ENCODE assay signal across 1 cellular context in genomic region chr12:107092669-107093546, GRCh38.
TF ChIP-seq lines count a peak whose summit lies in the region.

No MANE protein-coding gene starts in this region.

TF ChIP-seq in K562, 482 proteins besides CTCF, POLR2A, EP300 and RAD21 (continued from another document and continues in another):
- TF ChIP-seq ZNF277 (CRISPR knock-in tag; IDR thresholded peaks at IDR 0.05; ENCODE audit: borderline replicate concordance) (no peak), ARID2 (IDR thresholded peaks at IDR 0.05) (0 out of 2 replicates have a peak, but pooled peaks have one; percentile 5), CC2D1A (IDR thresholded peaks at IDR 0.05) (no peak), C11orf30 (IDR thresholded peaks at IDR 0.05; ENCODE audit: low read depth) (no peak), CUX1 (CRISPR knock-in tag; IDR thresholded peaks at IDR 0.05) (no peak), RHOXF2B (CRISPR knock-in tag; conservative IDR thresholded peaks at IDR 0.05) (no peak), NR2C1 (IDR thresholded peaks at IDR 0.05) (no peak), NR2C1 (tag; IDR thresholded peaks at IDR 0.05) (no peak), HOXB6 (CRISPR knock-in tag; IDR thresholded peaks at IDR 0.05; ENCODE audit: borderline replicate concordance) (no peak), CEBPZ (IDR thresholded peaks at IDR 0.05; ENCODE audit: borderline replicate concordance, low read depth, low read length) (no peak), RFX1 (IDR thresholded peaks at IDR 0.05) (no peak), ZNF263 (CRISPR knock-in tag; IDR thresholded peaks at IDR 0.05; ENCODE audit: borderline replicate concordance) (no peak), ATF1 (CRISPR knock-in tag; IDR thresholded peaks at IDR 0.05) (no peak), ATF1 (tag; IDR thresholded peaks at IDR 0.05) (no peak), ZNF217 (CRISPR knock-in tag; IDR thresholded peaks at IDR 0.05) (no peak), SMC3 (conservative IDR thresholded peaks at IDR 0.05; ENCODE audit: insufficient read depth, low read depth, low read length) (no peak), SMAD1 (IDR thresholded peaks at IDR 0.05; ENCODE audit: low read depth, low read length, partially characterized antibody) (peak; percentile 35), NFRKB (IDR thresholded peaks at IDR 0.05; ENCODE audit: low read depth) (no peak), POLR2H (tag; IDR thresholded peaks at IDR 0.05; ENCODE audit: low read depth) (no peak), CREB3L1 (IDR thresholded peaks at IDR 0.05; ENCODE audit: borderline replicate concordance, low read depth) (peak; percentile 61; the same call in 1 of the 2 replicates), RAD51 (IDR thresholded peaks at IDR 0.05; ENCODE audit: borderline replicate concordance, low read depth) (no peak), STAT5A (IDR thresholded peaks at IDR 0.05; ENCODE audit: borderline replicate concordance, low read length) (no peak), IRF1 (CRISPR knock-in tag; IDR thresholded peaks at IDR 0.05; ENCODE audit: borderline replicate concordance) (no peak), HLTF (IDR thresholded peaks at IDR 0.05) (no peak), RBM17 (IDR thresholded peaks at IDR 0.05; ENCODE audit: borderline replicate concordance, low read depth, low read length) (no peak), JUNB (CRISPR knock-in tag; conservative IDR thresholded peaks at IDR 0.05) (no peak), HDAC6 (IDR thresholded peaks at IDR 0.05; ENCODE audit: low read depth, low read length) (no peak), HDAC8 (tag; IDR thresholded peaks at IDR 0.05) (no peak), ZNF212 (CRISPR knock-in tag; IDR thresholded peaks at IDR 0.05) (no peak), ZNF253 (CRISPR knock-in tag; conservative IDR thresholded peaks at IDR 0.05) (0 out of 2 replicates have a peak, but pooled peaks have one; percentile 15), ZFP91 (CRISPR knock-in tag; IDR thresholded peaks at IDR 0.05) (no peak), NUFIP1 (IDR thresholded peaks at IDR 0.05; ENCODE audit: partially characterized antibody) (no peak), SNRNP70 (optimal IDR thresholded peaks at IDR 0.05; ENCODE audit: low read depth, low read length) (no peak), ZNF76 (CRISPR knock-in tag; IDR thresholded peaks at IDR 0.05; ENCODE audit: borderline replicate concordance) (no peak), GTF2E2 (tag; IDR thresholded peaks at IDR 0.05) (0 out of 2 replicates have a peak, but pooled peaks have one; percentile 55), ZZZ3 (IDR thresholded peaks at IDR 0.05) (no peak), E4F1 (CRISPR knock-in tag; IDR thresholded peaks at IDR 0.05; ENCODE audit: borderline replicate concordance) (no peak)
- TF ChIP-seq, protein P1, sequence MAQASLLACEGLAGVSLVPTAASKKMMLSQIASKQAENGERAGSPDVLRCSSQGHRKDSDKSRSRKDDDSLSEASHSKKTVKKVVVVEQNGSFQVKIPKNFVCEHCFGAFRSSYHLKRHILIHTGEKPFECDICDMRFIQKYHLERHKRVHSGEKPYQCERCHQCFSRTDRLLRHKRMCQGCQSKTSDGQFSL (CRISPR knock-in tag; IDR thresholded peaks at IDR 0.05), result no peak; the same call in 1 of the 2 replicates
- TF ChIP-seq, protein P1 (tag; IDR thresholded peaks at IDR 0.05), result no peak
- TF ChIP-seq, protein P2, sequence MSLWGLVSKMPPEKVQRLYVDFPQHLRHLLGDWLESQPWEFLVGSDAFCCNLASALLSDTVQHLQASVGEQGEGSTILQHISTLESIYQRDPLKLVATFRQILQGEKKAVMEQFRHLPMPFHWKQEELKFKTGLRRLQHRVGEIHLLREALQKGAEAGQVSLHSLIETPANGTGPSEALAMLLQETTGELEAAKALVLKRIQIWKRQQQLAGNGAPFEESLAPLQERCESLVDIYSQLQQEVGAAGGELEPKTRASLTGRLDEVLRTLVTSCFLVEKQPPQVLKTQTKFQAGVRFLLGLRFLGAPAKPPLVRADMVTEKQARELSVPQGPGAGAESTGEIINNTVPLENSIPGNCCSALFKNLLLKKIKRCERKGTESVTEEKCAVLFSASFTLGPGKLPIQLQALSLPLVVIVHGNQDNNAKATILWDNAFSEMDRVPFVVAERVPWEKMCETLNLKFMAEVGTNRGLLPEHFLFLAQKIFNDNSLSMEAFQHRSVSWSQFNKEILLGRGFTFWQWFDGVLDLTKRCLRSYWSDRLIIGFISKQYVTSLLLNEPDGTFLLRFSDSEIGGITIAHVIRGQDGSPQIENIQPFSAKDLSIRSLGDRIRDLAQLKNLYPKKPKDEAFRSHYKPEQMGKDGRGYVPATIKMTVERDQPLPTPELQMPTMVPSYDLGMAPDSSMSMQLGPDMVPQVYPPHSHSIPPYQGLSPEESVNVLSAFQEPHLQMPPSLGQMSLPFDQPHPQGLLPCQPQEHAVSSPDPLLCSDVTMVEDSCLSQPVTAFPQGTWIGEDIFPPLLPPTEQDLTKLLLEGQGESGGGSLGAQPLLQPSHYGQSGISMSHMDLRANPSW (CRISPR knock-in tag; IDR thresholded peaks at IDR 0.05), result no peak
- TF ChIP-seq, protein P3, sequence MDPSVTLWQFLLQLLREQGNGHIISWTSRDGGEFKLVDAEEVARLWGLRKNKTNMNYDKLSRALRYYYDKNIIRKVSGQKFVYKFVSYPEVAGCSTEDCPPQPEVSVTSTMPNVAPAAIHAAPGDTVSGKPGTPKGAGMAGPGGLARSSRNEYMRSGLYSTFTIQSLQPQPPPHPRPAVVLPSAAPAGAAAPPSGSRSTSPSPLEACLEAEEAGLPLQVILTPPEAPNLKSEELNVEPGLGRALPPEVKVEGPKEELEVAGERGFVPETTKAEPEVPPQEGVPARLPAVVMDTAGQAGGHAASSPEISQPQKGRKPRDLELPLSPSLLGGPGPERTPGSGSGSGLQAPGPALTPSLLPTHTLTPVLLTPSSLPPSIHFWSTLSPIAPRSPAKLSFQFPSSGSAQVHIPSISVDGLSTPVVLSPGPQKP (CRISPR knock-in tag; IDR thresholded peaks at IDR 0.05), result no peak
